ENCODE assay signal across 17 cellular contexts in the genomic region with DNA sequence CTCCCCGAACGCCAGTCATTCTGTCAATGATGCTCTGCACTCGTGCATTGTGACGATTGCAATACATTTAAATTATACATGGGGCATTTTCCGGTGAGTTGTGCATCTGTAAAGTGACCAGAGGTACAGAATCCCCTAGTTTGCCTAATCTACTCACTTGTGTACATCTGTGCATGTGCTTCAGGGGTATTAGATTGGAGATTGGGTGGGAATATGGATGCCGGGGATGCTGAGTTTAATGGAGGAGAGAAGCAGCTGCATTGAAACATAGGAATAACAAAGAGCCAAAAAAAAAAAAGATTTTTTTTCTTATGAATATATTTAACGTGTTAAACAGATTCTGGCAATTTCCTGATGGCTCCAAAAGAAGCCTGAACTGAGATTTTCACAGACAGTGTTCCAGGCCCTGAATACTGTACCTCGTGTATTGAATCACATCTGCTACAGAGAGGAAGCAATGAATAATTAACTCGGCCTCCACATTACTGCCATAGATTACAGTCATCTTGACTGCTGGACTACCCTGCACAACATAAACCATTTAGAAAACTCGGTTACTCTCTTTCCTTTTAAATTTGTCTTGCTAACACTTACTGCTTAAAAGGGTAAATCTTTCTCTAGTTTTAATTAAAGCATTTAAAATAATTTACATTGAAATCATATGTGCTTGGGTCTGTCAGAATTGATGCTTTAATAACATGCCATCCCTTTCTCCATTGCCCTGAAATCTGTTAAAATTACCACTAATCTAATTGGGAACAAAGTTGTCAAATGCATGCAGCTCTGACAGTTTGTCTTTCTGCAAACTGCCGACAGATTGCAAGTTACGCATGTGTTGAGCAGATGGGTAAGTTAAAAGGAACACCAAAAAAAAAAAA.
"Had no signal": no experiment of that assay in that cellular context is flagged by ENCODE, and none has a peak within 500 bp of the region (broad histone marks: within the 10 kb centered on the region; RNA-seq: fewer than 3 reads in every experiment).

No MANE protein-coding gene starts in this region.

- H3K4me1 Mint-ChIP-seq: activated CD8-positive, alpha-beta memory T cell treated with anti-CD3 and anti-CD28 coated beads, Interleukin-2, amount 10 ng/mL, durations not matched to agents 7 days and 5 days; natural killer cell had no signal

- ATAC-seq: activated CD4-positive, alpha-beta T cell treated with anti-CD3 and anti-CD28 coated beads for 36 hours; activated CD8-positive, alpha-beta memory T cell treated with anti-CD3 and anti-CD28 coated beads, Interleukin-2, amount 10 ng/mL, durations not matched to agents 7 days and 5 days; natural killer cell; stimulated activated naive CD8-positive, alpha-beta T cell treated with anti-CD3 and anti-CD28 coated beads, Interleukin-15, Interleukin-2, amounts not matched to agents 100 U/mL and 50 U/mL, for 24 hours; T-helper 17 cell had no signal

- DNase-seq: activated CD4-positive, alpha-beta memory T cell treated with anti-CD3 and anti-CD28 coated beads for 36 hours; activated CD4-positive, alpha-beta T cell treated with anti-CD3 and anti-CD28 coated beads for 36 hours; activated CD8-positive, alpha-beta memory T cell treated with anti-CD3 and anti-CD28 coated beads, Interleukin-2, amount 10 ng/mL, durations not matched to agents 7 days and 5 days; activated effector memory CD4-positive, alpha-beta T cell treated with Interleukin-2 at 50 U/mL for 16 hours; activated naive CD4-positive, alpha-beta T cell treated with anti-CD3 and anti-CD28 coated beads, Interleukin-2, amount 50 U/mL, for 16 hours; activated T-cell treated with anti-CD3 and anti-CD28 coated beads, Interleukin-2, amount 50 U/mL, for 1 hour; kidney; mesendoderm; natural killer cell; right lobe of liver; stimulated activated CD4-positive, alpha-beta T cell treated with anti-CD3 and anti-CD28 coated beads, Interleukin-4, amount 100 ng/mL, for 4 hours; stimulated activated CD8-positive, alpha-beta memory T cell treated with anti-CD3 and anti-CD28 coated beads, Interleukin-4, amount 100 ng/mL, for 48 hours; stimulated activated naive CD8-positive, alpha-beta T cell treated with anti-CD3 and anti-CD28 coated beads, Interleukin-15, Interleukin-2, amounts not matched to agents 100 U/mL and 50 U/mL, for 24 hours; T-helper 17 cell; upper lobe of left lung; WERI-Rb-1 had no signal

- H3K9me3 Mint-ChIP-seq: activated CD4-positive, alpha-beta memory T cell treated with anti-CD3 and anti-CD28 coated beads for 36 hours had no signal

- H3K36me3 Mint-ChIP-seq: activated CD4-positive, alpha-beta memory T cell treated with anti-CD3 and anti-CD28 coated beads for 36 hours; activated CD8-positive, alpha-beta memory T cell treated with anti-CD3 and anti-CD28 coated beads, Interleukin-2, amount 10 ng/mL, durations not matched to agents 7 days and 5 days; natural killer cell had no signal

- H3K27ac Mint-ChIP-seq: activated CD4-positive, alpha-beta memory T cell treated with anti-CD3 and anti-CD28 coated beads for 36 hours; activated CD4-positive, alpha-beta T cell treated with anti-CD3 and anti-CD28 coated beads for 36 hours; activated CD8-positive, alpha-beta memory T cell treated with anti-CD3 and anti-CD28 coated beads, Interleukin-2, amount 10 ng/mL, durations not matched to agents 7 days and 5 days; natural killer cell; progenitor cell of endocrine pancreas; T-helper 17 cell had no signal

- H3K4me3 Mint-ChIP-seq: activated CD4-positive, alpha-beta memory T cell treated with anti-CD3 and anti-CD28 coated beads for 36 hours; activated CD4-positive, alpha-beta T cell treated with anti-CD3 and anti-CD28 coated beads for 36 hours; activated CD8-positive, alpha-beta memory T cell treated with anti-CD3 and anti-CD28 coated beads, Interleukin-2, amount 10 ng/mL, durations not matched to agents 7 days and 5 days; natural killer cell; T-helper 17 cell had no signal

- H3K27me3 Mint-ChIP-seq: activated CD4-positive, alpha-beta memory T cell treated with anti-CD3 and anti-CD28 coated beads for 36 hours; activated CD8-positive, alpha-beta memory T cell treated with anti-CD3 and anti-CD28 coated beads, Interleukin-2, amount 10 ng/mL, durations not matched to agents 7 days and 5 days; progenitor cell of endocrine pancreas; T-helper 17 cell had no signal
